1 cellular context compared by ENCODE assay signal in genomic region chr19:43847884-43848283, GRCh38.
TF ChIP-seq lines count a peak whose summit lies in the region.

No MANE protein-coding gene starts in this region.

TF ChIP-seq in IMR-90, 13 proteins besides CTCF, POLR2A, EP300 and RAD21:
- TF ChIP-seq MAZ (IDR thresholded peaks at IDR 0.05; ENCODE audit: borderline replicate concordance, low read depth, low read length) (no peak), SMC3 (IDR thresholded peaks at IDR 0.05; ENCODE audit: low read depth, low read length) (no peak), CHD1 (IDR thresholded peaks at IDR 0.05; ENCODE audit: low read depth, low read length) (no peak), BHLHE40 (IDR thresholded peaks at IDR 0.05; ENCODE audit: low read depth, low read length) (no peak), RFX5 (IDR thresholded peaks at IDR 0.05; ENCODE audit: low read depth, low read length) (no peak), MAFK (IDR thresholded peaks at IDR 0.05; ENCODE audit: low read depth, low read length) (no peak), RCOR1 (IDR thresholded peaks at IDR 0.05; ENCODE audit: insufficient replicate concordance, low read length) (no peak), FOS (IDR thresholded peaks at IDR 0.05; ENCODE audit: low read depth, low read length) (no peak), MXI1 (IDR thresholded peaks at IDR 0.05; ENCODE audit: borderline replicate concordance, low read depth, low read length) (no peak), CEBPB (IDR thresholded peaks at IDR 0.05; ENCODE audit: low read depth, low read length) (no peak), NFE2L2 (IDR thresholded peaks at IDR 0.05; ENCODE audit: low read depth, low read length) (no peak)
- TF ChIP-seq, protein P1, sequence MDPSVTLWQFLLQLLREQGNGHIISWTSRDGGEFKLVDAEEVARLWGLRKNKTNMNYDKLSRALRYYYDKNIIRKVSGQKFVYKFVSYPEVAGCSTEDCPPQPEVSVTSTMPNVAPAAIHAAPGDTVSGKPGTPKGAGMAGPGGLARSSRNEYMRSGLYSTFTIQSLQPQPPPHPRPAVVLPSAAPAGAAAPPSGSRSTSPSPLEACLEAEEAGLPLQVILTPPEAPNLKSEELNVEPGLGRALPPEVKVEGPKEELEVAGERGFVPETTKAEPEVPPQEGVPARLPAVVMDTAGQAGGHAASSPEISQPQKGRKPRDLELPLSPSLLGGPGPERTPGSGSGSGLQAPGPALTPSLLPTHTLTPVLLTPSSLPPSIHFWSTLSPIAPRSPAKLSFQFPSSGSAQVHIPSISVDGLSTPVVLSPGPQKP (IDR thresholded peaks at IDR 0.05; ENCODE audit: borderline replicate concordance, low read depth, low read length), result no peak
- TF ChIP-seq, protein P2, sequence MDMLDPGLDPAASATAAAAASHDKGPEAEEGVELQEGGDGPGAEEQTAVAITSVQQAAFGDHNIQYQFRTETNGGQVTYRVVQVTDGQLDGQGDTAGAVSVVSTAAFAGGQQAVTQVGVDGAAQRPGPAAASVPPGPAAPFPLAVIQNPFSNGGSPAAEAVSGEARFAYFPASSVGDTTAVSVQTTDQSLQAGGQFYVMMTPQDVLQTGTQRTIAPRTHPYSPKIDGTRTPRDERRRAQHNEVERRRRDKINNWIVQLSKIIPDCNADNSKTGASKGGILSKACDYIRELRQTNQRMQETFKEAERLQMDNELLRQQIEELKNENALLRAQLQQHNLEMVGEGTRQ (IDR thresholded peaks at IDR 0.05; ENCODE audit: low read depth, low read length), result no peak
